Comparison of ENCODE assay signal across 22 cellular contexts in the genomic region with DNA sequence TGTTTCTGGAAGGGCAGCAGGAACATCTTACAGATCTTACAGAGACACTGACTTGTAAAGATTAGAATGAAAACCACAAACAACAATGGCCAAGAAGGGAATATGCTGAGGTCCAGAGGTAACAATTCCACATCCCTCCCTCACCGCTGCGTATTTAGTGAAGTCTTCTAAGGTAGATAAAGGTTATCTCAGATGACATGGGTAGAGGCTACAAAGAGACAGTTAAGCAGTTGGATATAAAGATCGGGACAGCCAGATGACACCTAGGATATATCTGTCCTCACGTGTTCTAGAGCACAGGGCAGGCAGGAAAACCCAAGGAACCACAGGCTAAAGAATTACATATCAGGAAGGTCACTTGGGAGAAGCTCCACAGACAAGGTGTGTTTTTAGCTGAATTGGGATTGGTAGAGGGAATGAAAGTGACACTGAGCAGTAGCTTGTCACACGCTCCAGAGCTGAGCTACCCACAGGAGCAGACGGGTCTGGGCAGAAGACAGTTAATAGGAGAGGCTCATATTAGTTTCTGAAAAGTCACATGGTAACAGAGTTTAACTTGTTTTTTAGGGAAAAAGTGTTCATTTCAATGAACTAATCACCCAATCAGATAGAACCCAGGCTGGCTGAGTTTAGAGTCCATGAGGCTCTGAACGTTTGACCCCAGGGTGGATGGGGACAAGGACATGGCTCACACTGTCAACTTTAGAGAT.
A peak's percentile ranks its signal among the peaks of the same experiment; 100 is the strongest.
DNase-seq lines count a peak whose midpoint lies in the region; ATAC-seq, FAIRE-seq and TF ChIP-seq lines count a peak whose summit lies in the region.
"Had no signal": no experiment of that assay in that cellular context is flagged by ENCODE, and none has a peak within 500 bp of the region (broad histone marks: within the 10 kb centered on the region; RNA-seq: fewer than 3 reads in every experiment).

No MANE protein-coding gene starts in this region.

- peak; percentile 41 for FAIRE-seq in GM12891 (lab: Jason Lieb, UNC)
- FAIRE-seq: GM18507, H1 had no signal

- CTCF ChIA-PET in activated CD8-positive, alpha-beta T cell treated with anti-CD3 and anti-CD28 coated beads for 36 hours (lab: Charles Lee), result no interaction called here
- CTCF ChIA-PET in activated CD8-positive, alpha-beta T cell treated with anti-CD3 and anti-CD28 coated beads, Interleukin-2, amount 10 ng/mL, durations not matched to agents 7 days and 5 days (lab: Charles Lee), result no interaction called here

- H3K36me3 Mint-ChIP-seq in activated CD8-positive, alpha-beta T cell treated with anti-CD3 and anti-CD28 coated beads for 36 hours (ENCODE audit: low read depth), result peaks cover 13% of the 10 kb centered on the region
- H3K36me3 Mint-ChIP-seq in activated CD8-positive, alpha-beta T cell treated with anti-CD3 and anti-CD28 coated beads, Interleukin-2, amount 10 ng/mL, durations not matched to agents 7 days and 5 days (ENCODE audit: low read depth), result peaks cover 23% of the 10 kb centered on the region
- H3K36me3 Mint-ChIP-seq in endodermal cell (ENCODE audit: low read depth), result peaks cover 22% of the 10 kb centered on the region
- peaks cover 12 to 67% (median 18%) of the 10 kb centered on the region in 3 donors for H3K36me3 Mint-ChIP-seq in naive thymus-derived CD8-positive, alpha-beta T cell

- no peak for DNase-seq in activated CD8-positive, alpha-beta T cell treated with anti-CD3 and anti-CD28 coated beads for 36 hours
- DNase-seq in activated CD8-positive, alpha-beta T cell treated with anti-CD3 and anti-CD28 coated beads, Interleukin-2, amount 10 ng/mL, durations not matched to agents 7 days and 5 days, result no peak
- DNase-seq in GM12891 (ENCODE audit: insufficient read length, low spot score) (no peak), endodermal cell (no peak), ureter (ENCODE audit: low spot score) (no peak)
- DNase-seq in naive thymus-derived CD8-positive, alpha-beta T cell, result no peak
- DNase-seq in stimulated activated CD4-positive, alpha-beta T cell treated with anti-CD3 and anti-CD28 coated beads, Interleukin-4, amount 100 ng/mL, for 1 hour, result no peak
- DNase-seq: BE2C, DMS 273 treated with DMSO at 0.1 percent for 48 hours, GDM1, NCI-H1048, NCI-H146, NCI-H2081, NCI-H524, Peyer's patch had no signal

- no peak for ATAC-seq in activated CD8-positive, alpha-beta T cell treated with anti-CD3 and anti-CD28 coated beads for 36 hours
- ATAC-seq in activated CD8-positive, alpha-beta T cell treated with anti-CD3 and anti-CD28 coated beads, Interleukin-2, amount 10 ng/mL, durations not matched to agents 7 days and 5 days, result no peak
- ATAC-seq in naive thymus-derived CD8-positive, alpha-beta T cell, result no peak
- no peak for ATAC-seq in GM19023 (IDR thresholded peaks at IDR 0.05; ENCODE audit: unreplicated experiment)
- ATAC-seq: GM12878, Right ventricle myocardium inferior had no signal

- H3K4me3 ChIP-seq in endodermal cell (ENCODE audit: low read length), result no peak overlapping the region
- H3K4me3 ChIP-seq: GM12878, Peyer's patch had no signal

- H3K4me1 ChIP-seq in endodermal cell (ENCODE audit: control insufficient read depth, insufficient read depth, low read length), result peaks cover 5% of the 10 kb centered on the region
- H3K4me1 ChIP-seq: BE2C, Peyer's patch had no signal

- no peaks in the 10 kb centered on the region for H3K9me3 ChIP-seq in endodermal cell (ENCODE audit: control insufficient read depth, low read length)
- H3K9me3 ChIP-seq: BE2C, Peyer's patch had no signal

- WGBS in endodermal cell (ENCODE audit: insufficient coverage in 1 of 2, insufficient read length in 1 of 2), 2 experiments, result 87 to 95% methylated on average over 6 to 7 of the region's 7 CpGs

- intact Hi-C loops in activated CD8-positive, alpha-beta T cell treated with anti-CD3 and anti-CD28 coated beads for 36 hours (cut with micrococcal nuclease), result no loop called here

- peaks cover 17% of the 10 kb centered on the region for H3K36me3 ChIP-seq in endodermal cell (ENCODE audit: control insufficient read depth, insufficient read depth, low read length)
- H3K36me3 ChIP-seq: BE2C had no signal

- no peaks in the 10 kb centered on the region for H3K27me3 ChIP-seq in endodermal cell (ENCODE audit: control insufficient read depth, insufficient read depth, low read length, poor library complexity, severe bottlenecking)
- H3K27me3 ChIP-seq: BE2C, Peyer's patch had no signal

- no peak for TF ChIP-seq CTCF in activated CD8-positive, alpha-beta T cell treated with anti-CD3 and anti-CD28 coated beads for 36 hours (IDR thresholded peaks at IDR 0.05)
- TF ChIP-seq CTCF in endodermal cell (conservative IDR thresholded peaks at IDR 0.05), result no peak

- no peak overlapping the region for H3K27ac ChIP-seq in endodermal cell (ENCODE audit: low read depth, low read length)
- H3K27ac ChIP-seq: 22Rv1, KMS-11, Peyer's patch had no signal

- no peak overlapping the region for H3K4me3 Mint-ChIP-seq in activated CD8-positive, alpha-beta T cell treated with anti-CD3 and anti-CD28 coated beads for 36 hours
- H3K4me3 Mint-ChIP-seq in activated CD8-positive, alpha-beta T cell treated with anti-CD3 and anti-CD28 coated beads, Interleukin-2, amount 10 ng/mL, durations not matched to agents 7 days and 5 days, result no peak overlapping the region
- no peak overlapping the region for H3K4me3 Mint-ChIP-seq in endodermal cell
- H3K4me3 Mint-ChIP-seq in naive thymus-derived CD8-positive, alpha-beta T cell, result no peak overlapping the region

- H3K9me3 Mint-ChIP-seq in activated CD8-positive, alpha-beta T cell treated with anti-CD3 and anti-CD28 coated beads for 36 hours, result no peaks in the 10 kb centered on the region
- no peaks in the 10 kb centered on the region for H3K9me3 Mint-ChIP-seq in activated CD8-positive, alpha-beta T cell treated with anti-CD3 and anti-CD28 coated beads, Interleukin-2, amount 10 ng/mL, durations not matched to agents 7 days and 5 days (ENCODE audit: insufficient read depth)
- H3K9me3 Mint-ChIP-seq in endodermal cell, result no peaks in the 10 kb centered on the region
- no peaks in the 10 kb centered on the region for H3K9me3 Mint-ChIP-seq in naive thymus-derived CD8-positive, alpha-beta T cell

- POLR2A ChIA-PET in activated CD8-positive, alpha-beta T cell treated with anti-CD3 and anti-CD28 coated beads for 36 hours (lab: Charles Lee), result no interaction called here
- POLR2A ChIA-PET in activated CD8-positive, alpha-beta T cell treated with anti-CD3 and anti-CD28 coated beads, Interleukin-2, amount 10 ng/mL, durations not matched to agents 7 days and 5 days (lab: Charles Lee), result no interaction called here
- POLR2A ChIA-PET in naive thymus-derived CD8-positive, alpha-beta T cell (lab: Charles Lee), result no interaction called here

- no peaks in the 10 kb centered on the region for H3K27me3 Mint-ChIP-seq in activated CD8-positive, alpha-beta T cell treated with anti-CD3 and anti-CD28 coated beads for 36 hours
- no peaks in the 10 kb centered on the region for H3K27me3 Mint-ChIP-seq in activated CD8-positive, alpha-beta T cell treated with anti-CD3 and anti-CD28 coated beads, Interleukin-2, amount 10 ng/mL, durations not matched to agents 7 days and 5 days (ENCODE audit: low read depth)
- no peaks in the 10 kb centered on the region for H3K27me3 Mint-ChIP-seq in endodermal cell (ENCODE audit: insufficient read depth)
- no peaks in the 10 kb centered on the region for H3K27me3 Mint-ChIP-seq in naive thymus-derived CD8-positive, alpha-beta T cell

- no peak for TF ChIP-seq POLR2A in GM12891 (IDR thresholded peaks at IDR 0.05; ENCODE audit: low read depth, low read length)

- no peak overlapping the region for H3K9ac ChIP-seq in endodermal cell (ENCODE audit: extremely low read depth, low read length, poor library complexity, severe bottlenecking)
- H3K9ac ChIP-seq: KMS-11 had no signal

- no peaks in the 10 kb centered on the region for H3K4me1 Mint-ChIP-seq in activated CD8-positive, alpha-beta T cell treated with anti-CD3 and anti-CD28 coated beads for 36 hours (ENCODE audit: low read depth)
- no peaks in the 10 kb centered on the region for H3K4me1 Mint-ChIP-seq in activated CD8-positive, alpha-beta T cell treated with anti-CD3 and anti-CD28 coated beads, Interleukin-2, amount 10 ng/mL, durations not matched to agents 7 days and 5 days (ENCODE audit: low read depth)
- peaks cover 5% of the 10 kb centered on the region for H3K4me1 Mint-ChIP-seq in endodermal cell
- H3K4me1 Mint-ChIP-seq in naive thymus-derived CD8-positive, alpha-beta T cell, result peaks cover 0 to 2% (median under 1%) of the 10 kb centered on the region in 4 donors

- peak overlapping the region; percentile 18 for H3K27ac Mint-ChIP-seq in activated CD8-positive, alpha-beta T cell treated with anti-CD3 and anti-CD28 coated beads for 36 hours
- no peak overlapping the region for H3K27ac Mint-ChIP-seq in activated CD8-positive, alpha-beta T cell treated with anti-CD3 and anti-CD28 coated beads, Interleukin-2, amount 10 ng/mL, durations not matched to agents 7 days and 5 days
- H3K27ac Mint-ChIP-seq in endodermal cell, result peak overlapping the region; percentile 28
- H3K27ac Mint-ChIP-seq in naive thymus-derived CD8-positive, alpha-beta T cell, result peak overlapping the region in 6 of 10 donors; percentile 34 to 76 (median 42)

TF ChIP-seq in GM12891, 5 proteins besides CTCF, POLR2A, EP300 and RAD21:
- TF ChIP-seq POLR2AphosphoS5 (IDR thresholded peaks at IDR 0.05; ENCODE audit: low read depth, low read length), result no peak
- TF ChIP-seq TAF1 (IDR thresholded peaks at IDR 0.05; ENCODE audit: low read depth, low read length), result no peak
- no peak for TF ChIP-seq PAX5 (IDR thresholded peaks at IDR 0.05; ENCODE audit: insufficient read depth, low read length, severe bottlenecking)
- TF ChIP-seq SPI1 (IDR thresholded peaks at IDR 0.05; ENCODE audit: low read depth, low read length), result no peak
- TF ChIP-seq POU2F2 (IDR thresholded peaks at IDR 0.05; ENCODE audit: low read depth, low read length), result no peak
